ENCODE assay signal across 8 cellular contexts in the genomic region with DNA sequence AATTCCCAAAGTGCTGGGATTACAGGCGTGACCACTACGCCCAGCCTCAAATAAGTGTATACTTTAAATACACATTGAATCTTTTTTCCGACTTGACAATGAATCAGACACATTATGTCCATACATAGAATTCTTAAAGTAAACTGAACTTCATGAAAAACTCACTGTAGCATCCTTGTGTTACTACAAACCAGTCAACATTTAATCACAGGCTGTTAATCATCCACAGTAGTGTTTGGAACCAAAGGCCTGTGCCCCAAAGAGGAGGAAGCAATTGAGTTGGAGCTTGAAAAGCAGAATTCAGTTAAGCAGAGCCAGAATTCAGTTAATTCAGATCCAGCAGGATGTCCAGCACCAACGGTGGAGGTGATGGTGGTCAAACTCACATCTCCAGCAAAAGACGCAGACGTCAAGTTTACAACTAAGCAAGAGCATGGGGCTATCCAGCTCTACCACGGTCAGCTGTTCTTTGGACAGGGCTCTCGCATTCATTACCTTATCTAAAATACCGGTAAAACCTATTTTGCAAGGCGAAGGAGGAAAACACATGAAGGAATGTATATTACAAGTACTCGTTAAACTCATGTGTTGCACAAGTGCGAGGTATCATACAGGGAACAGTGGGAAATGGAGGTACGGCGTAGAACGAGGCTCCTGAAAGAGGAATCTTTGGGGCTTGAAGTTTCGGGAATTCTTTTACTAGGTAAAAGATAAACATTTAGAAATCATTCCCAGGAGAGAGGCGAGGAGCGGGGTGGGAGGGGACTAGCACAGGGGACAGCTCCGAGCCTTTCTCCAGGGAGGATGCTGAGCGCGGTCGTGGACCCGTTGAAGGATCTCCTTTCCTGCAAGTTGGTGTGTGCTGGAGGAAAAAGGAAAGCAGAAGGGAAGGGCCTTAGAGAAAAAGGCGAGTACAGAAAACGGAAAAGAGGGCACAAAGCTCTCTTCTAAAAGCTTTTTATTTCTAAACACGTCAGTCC. TPM values are rescaled to one million over a fixed set of nuclear protein-coding genes. Genes with fewer than 3 reads are reported as not detected.
DNase-seq lines count a peak whose midpoint lies in the region; ATAC-seq, FAIRE-seq and TF ChIP-seq lines count a peak whose summit lies in the region.

No MANE protein-coding gene starts in this region.

- peaks cover 33% of the 10 kb centered on the region for H3K4me1 ChIP-seq in effector memory CD4-positive, alpha-beta T cell (ENCODE audit: control insufficient read depth, insufficient read depth, low read length, poor library complexity, severe bottlenecking)
- peaks cover 16% of the 10 kb centered on the region for H3K4me1 ChIP-seq in mucosa of descending colon (ENCODE audit: low read depth)

- no peak for TF ChIP-seq CTCF in mucosa of descending colon (IDR thresholded peaks at IDR 0.05)

- no peak for FAIRE-seq in urothelium cell line (lab: Jason Lieb, UNC)

- intact Hi-C loops in mucosa of descending colon (cut with DNase I, micrococcal nuclease) = no loop called here

- peak overlapping the region; percentile 99 for H3K27ac ChIP-seq in effector memory CD4-positive, alpha-beta T cell (ENCODE audit: insufficient read depth, low read length, poor library complexity, severe bottlenecking)

- ATAC-seq in mucosa of descending colon (no peak), GM18519 (IDR thresholded peaks at IDR 0.05; ENCODE audit: low FRiP score, unreplicated experiment) (no peak), HG02840 (IDR thresholded peaks at IDR 0.05; ENCODE audit: low FRiP score, unreplicated experiment) (no peak)

- no peaks in the 10 kb centered on the region for H3K9me3 ChIP-seq in effector memory CD4-positive, alpha-beta T cell (ENCODE audit: control insufficient read depth, low read length)
- no peaks in the 10 kb centered on the region for H3K9me3 ChIP-seq in mucosa of descending colon

- no peaks in the 10 kb centered on the region for H3K27me3 ChIP-seq in effector memory CD4-positive, alpha-beta T cell (replicated peaks; ENCODE audit: control insufficient read depth, insufficient read depth, low read length, poor library complexity, severe bottlenecking)

- peaks cover 6% of the 10 kb centered on the region for H3K36me3 ChIP-seq in effector memory CD4-positive, alpha-beta T cell (ENCODE audit: control insufficient read depth, insufficient read depth, low read length)
- no peaks in the 10 kb centered on the region for H3K36me3 ChIP-seq in mucosa of descending colon (ENCODE audit: low read depth)

- peak overlapping the region; percentile 99 for H3K4me3 ChIP-seq in effector memory CD4-positive, alpha-beta T cell (ENCODE audit: insufficient read depth, low read depth, low read length, poor library complexity, severe bottlenecking)
- peak overlapping the region; percentile 52 for H3K4me3 ChIP-seq in mucosa of descending colon

- peak; percentile 28 for DNase-seq in A172 (ENCODE audit: low spot score)
- DNase-seq in GM03348 (ENCODE audit: low spot score) = peak; percentile 58
- no peak for DNase-seq in effector memory CD4-positive, alpha-beta T cell
- peak in 2 of 3 donors; percentile 29 to 37 for DNase-seq in mucosa of descending colon
- DNase-seq in urothelium cell line (ENCODE audit: low spot score) = peak; percentile 19

TF ChIP-seq in PFSK-1, 5 proteins besides CTCF, POLR2A, EP300 and RAD21:
- TF ChIP-seq, protein P1, sequence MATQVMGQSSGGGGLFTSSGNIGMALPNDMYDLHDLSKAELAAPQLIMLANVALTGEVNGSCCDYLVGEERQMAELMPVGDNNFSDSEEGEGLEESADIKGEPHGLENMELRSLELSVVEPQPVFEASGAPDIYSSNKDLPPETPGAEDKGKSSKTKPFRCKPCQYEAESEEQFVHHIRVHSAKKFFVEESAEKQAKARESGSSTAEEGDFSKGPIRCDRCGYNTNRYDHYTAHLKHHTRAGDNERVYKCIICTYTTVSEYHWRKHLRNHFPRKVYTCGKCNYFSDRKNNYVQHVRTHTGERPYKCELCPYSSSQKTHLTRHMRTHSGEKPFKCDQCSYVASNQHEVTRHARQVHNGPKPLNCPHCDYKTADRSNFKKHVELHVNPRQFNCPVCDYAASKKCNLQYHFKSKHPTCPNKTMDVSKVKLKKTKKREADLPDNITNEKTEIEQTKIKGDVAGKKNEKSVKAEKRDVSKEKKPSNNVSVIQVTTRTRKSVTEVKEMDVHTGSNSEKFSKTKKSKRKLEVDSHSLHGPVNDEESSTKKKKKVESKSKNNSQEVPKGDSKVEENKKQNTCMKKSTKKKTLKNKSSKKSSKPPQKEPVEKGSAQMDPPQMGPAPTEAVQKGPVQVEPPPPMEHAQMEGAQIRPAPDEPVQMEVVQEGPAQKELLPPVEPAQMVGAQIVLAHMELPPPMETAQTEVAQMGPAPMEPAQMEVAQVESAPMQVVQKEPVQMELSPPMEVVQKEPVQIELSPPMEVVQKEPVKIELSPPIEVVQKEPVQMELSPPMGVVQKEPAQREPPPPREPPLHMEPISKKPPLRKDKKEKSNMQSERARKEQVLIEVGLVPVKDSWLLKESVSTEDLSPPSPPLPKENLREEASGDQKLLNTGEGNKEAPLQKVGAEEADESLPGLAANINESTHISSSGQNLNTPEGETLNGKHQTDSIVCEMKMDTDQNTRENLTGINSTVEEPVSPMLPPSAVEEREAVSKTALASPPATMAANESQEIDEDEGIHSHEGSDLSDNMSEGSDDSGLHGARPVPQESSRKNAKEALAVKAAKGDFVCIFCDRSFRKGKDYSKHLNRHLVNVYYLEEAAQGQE (IDR thresholded peaks at IDR 0.05; ENCODE audit: insufficient read depth in 1 of 2, low read depth in 2 of 2, low read length in 2 of 2) = peak; percentile 35 to 45; a peak in 1 of 4 replicates
- TF ChIP-seq TAF1 (IDR thresholded peaks at IDR 0.05; ENCODE audit: borderline replicate concordance, insufficient read depth, low read length) = no peak

RNA-seq across cellular contexts. Expression of a gene that starts 1.0 kb away (rescaled TPM):
- 139 and 176 TPM in 2 replicates for total RNA-seq in A172 (2014; rRNA removed; shearing (Covaris generic))
- polyA plus RNA-seq in PFSK-1 (2012; ENCODE audit: insufficient read length, low read depth) = 53.1 TPM
- 10 to 100 TPM in 2 of 3 donors, 1 to 10 TPM in 1; 6.6 to 23.3 (median 10.3) TPM for total RNA-seq in mucosa of descending colon

RNA-seq across cellular contexts. Expression of a gene that starts 1.5 kb away (rescaled TPM):
- total RNA-seq in A172 (2014; rRNA removed; shearing (Covaris generic)) = 55.2 and 55.5 TPM in 2 replicates
- polyA plus RNA-seq in PFSK-1 (2012; ENCODE audit: insufficient read length, low read depth) = 67.5 TPM
- 10 to 100 TPM; 45.4 to 62.9 (median 55.4) TPM for total RNA-seq in mucosa of descending colon

RNA-seq across cellular contexts. Expression of a gene that starts 59.1 kb away (rescaled TPM):
- 3.3 and 3.9 TPM in 2 replicates for total RNA-seq in A172 (2014; rRNA removed; shearing (Covaris generic))
- polyA plus RNA-seq in PFSK-1 (2012; ENCODE audit: insufficient read length, low read depth) = 24.9 TPM
- total RNA-seq in mucosa of descending colon = 1 to 10 TPM; 3.3 to 4.7 (median 4.4) TPM

Comparison
In these comparisons a context has a peak if more than half of its experiments do, and no peak if none do; other contexts are left out.
1. DNase-seq: peak in A172 (single experiment), GM03348 (single experiment), mucosa of descending colon (2 of 3) and urothelium cell line (single experiment); none in effector memory CD4-positive, alpha-beta T cell (0 of 3).